8 cellular contexts compared by ENCODE assay signal in the genomic region with DNA sequence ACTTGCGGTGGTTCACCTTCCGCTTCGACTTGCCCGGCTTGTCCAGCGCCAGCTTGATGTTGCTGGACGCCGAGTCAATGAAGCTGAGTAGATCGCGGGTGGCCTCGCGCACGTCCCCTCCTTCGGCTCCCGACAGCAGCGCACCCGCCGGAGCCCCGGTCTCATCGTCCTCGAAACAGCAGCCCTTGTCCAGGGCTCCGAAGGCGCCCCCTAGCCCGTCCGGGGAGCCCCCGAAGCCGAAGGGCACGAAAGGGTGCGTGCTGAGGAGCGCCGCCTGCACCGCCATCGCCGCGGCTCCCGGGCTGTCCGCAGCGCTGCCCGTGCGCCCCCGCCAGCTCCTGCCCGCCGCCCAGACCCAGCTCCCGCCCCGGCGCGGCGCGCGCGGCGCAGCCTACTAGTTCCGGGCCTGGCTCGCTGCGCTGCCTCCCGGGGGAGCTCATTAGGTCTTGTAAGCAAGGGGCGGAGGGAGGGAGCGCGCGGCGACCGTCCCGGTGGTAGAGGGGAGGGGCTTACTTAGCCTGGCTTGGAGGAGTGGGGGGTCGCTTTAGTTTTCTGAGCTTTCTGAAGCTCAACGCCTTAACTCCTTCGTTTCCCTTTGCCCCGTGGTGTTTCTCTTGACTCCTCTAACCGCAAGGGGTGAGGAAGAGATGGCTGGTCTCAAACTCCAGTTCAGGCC. TPM values are rescaled to one million over a fixed set of nuclear protein-coding genes. Genes with fewer than 3 reads are reported as not detected.
DNase-seq lines count a peak whose midpoint lies in the region; ATAC-seq and TF ChIP-seq lines count a peak whose summit lies in the region.

A gene with protein sequence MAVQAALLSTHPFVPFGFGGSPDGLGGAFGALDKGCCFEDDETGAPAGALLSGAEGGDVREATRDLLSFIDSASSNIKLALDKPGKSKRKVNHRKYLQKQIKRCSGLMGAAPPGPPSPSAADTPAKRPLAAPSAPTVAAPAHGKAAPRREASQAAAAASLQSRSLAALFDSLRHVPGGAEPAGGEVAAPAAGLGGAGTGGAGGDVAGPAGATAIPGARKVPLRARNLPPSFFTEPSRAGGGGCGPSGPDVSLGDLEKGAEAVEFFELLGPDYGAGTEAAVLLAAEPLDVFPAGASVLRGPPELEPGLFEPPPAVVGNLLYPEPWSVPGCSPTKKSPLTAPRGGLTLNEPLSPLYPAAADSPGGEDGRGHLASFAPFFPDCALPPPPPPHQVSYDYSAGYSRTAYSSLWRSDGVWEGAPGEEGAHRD (minus strand): TSS at position 421 of the 676 bp plus-strand sequence. CDS start 135 bp downstream, at position 286.

- TF ChIP-seq CTCF in epithelial cell of esophagus (IDR thresholded peaks at IDR 0.05; ENCODE audit: insufficient read depth, low read depth, low read length, missing control alignments) (no peak), suprapubic skin (IDR thresholded peaks at IDR 0.05) (no peak)

- 0 to 1% methylated on average over 35 to 42 of the region's 67 CpGs for WGBS in mesodermal cell (ENCODE audit: insufficient coverage in 2 of 2), 2 experiments
- WGBS in suprapubic skin = 20% methylated on average over 7 of the region's 67 CpGs

- no peak within 1 kb of the TSS for H3K27ac ChIP-seq in mesodermal cell (ENCODE audit: low read depth, low read length, severe bottlenecking)
- H3K27ac ChIP-seq in suprapubic skin = peak within 1 kb of the TSS; percentile 21

- TF ChIP-seq POLR2A in suprapubic skin (IDR thresholded peaks at IDR 0.05) = no peak

- H3K4me3 ChIP-seq in epithelial cell of esophagus (ENCODE audit: low read length) (peak within 1 kb of the TSS; percentile 60), mesodermal cell (ENCODE audit: extremely low read depth, insufficient read depth, low read length, poor library complexity, severe bottlenecking) (peak within 1 kb of the TSS; percentile 49), suprapubic skin (peak within 1 kb of the TSS; percentile 67)

- DNase-seq in DMS53 (lab: John Stamatoyannopoulos, UW) = peak; percentile 89
- peak; percentile 5 for DNase-seq in KG1 (lab: John Stamatoyannopoulos, UW)
- DNase-seq in activated CD4-positive, alpha-beta T cell treated with anti-CD3 and anti-CD28 coated beads, Interleukin-2, amount 10 ng/mL, durations not matched to agents 7 days and 5 days = peak; percentile 37
- peak; percentile 71 for DNase-seq in epithelial cell of esophagus (ENCODE audit: low read depth)
- no peak for DNase-seq in suprapubic skin (ENCODE audit: low spot score in 2 of 2)

- CTCF ChIA-PET in activated CD4-positive, alpha-beta T cell treated with anti-CD3 and anti-CD28 coated beads, Interleukin-2, amount 10 ng/mL, durations not matched to agents 7 days and 5 days (lab: Charles Lee) = interaction anchor here (1.4 kb wide), 1 partner anchor 16 kb away, joined by 3 read pairs; no protein-coding TSS in a partner anchor

- no peak within 1 kb of the TSS for H3K27ac Mint-ChIP-seq in activated CD4-positive, alpha-beta T cell treated with anti-CD3 and anti-CD28 coated beads, Interleukin-2, amount 10 ng/mL, durations not matched to agents 7 days and 5 days

- peak within 1 kb of the TSS; percentile 54 for H3K4me3 Mint-ChIP-seq in activated CD4-positive, alpha-beta T cell treated with anti-CD3 and anti-CD28 coated beads, Interleukin-2, amount 10 ng/mL, durations not matched to agents 7 days and 5 days

- H3K27me3 Mint-ChIP-seq in activated CD4-positive, alpha-beta T cell treated with anti-CD3 and anti-CD28 coated beads, Interleukin-2, amount 10 ng/mL, durations not matched to agents 7 days and 5 days = peaks cover 81% of the 10 kb centered on the region

- H3K36me3 ChIP-seq in mesodermal cell (ENCODE audit: control insufficient read depth, insufficient read depth, low read length) (no peaks in the 10 kb centered on the region), suprapubic skin (no peaks in the 10 kb centered on the region)

- no peaks in the 10 kb centered on the region for H3K4me1 ChIP-seq in mesodermal cell (ENCODE audit: control insufficient read depth, insufficient read depth, low read length, poor library complexity, severe bottlenecking)
- H3K4me1 ChIP-seq in suprapubic skin = peaks cover 16% of the 10 kb centered on the region

- H3K9me3 ChIP-seq in mesodermal cell (ENCODE audit: control insufficient read depth, low read length) = no peaks in the 10 kb centered on the region
- H3K9me3 ChIP-seq in suprapubic skin = no peaks in the 10 kb centered on the region

- no peak for TF ChIP-seq EP300 in suprapubic skin (IDR thresholded peaks at IDR 0.05)

- H3K27me3 ChIP-seq in suprapubic skin = peaks cover 35% of the 10 kb centered on the region

- peaks cover 6% of the 10 kb centered on the region for H3K4me1 Mint-ChIP-seq in activated CD4-positive, alpha-beta T cell treated with anti-CD3 and anti-CD28 coated beads, Interleukin-2, amount 10 ng/mL, durations not matched to agents 7 days and 5 days

- H3K36me3 Mint-ChIP-seq in activated CD4-positive, alpha-beta T cell treated with anti-CD3 and anti-CD28 coated beads, Interleukin-2, amount 10 ng/mL, durations not matched to agents 7 days and 5 days (ENCODE audit: low read depth) = no peaks in the 10 kb centered on the region

- no peak for ATAC-seq in HG03439 (IDR thresholded peaks at IDR 0.05; ENCODE audit: unreplicated experiment)
- no peak for ATAC-seq in HG03521 (IDR thresholded peaks at IDR 0.05; ENCODE audit: unreplicated experiment)

- no peaks in the 10 kb centered on the region for H3K9me3 Mint-ChIP-seq in activated CD4-positive, alpha-beta T cell treated with anti-CD3 and anti-CD28 coated beads, Interleukin-2, amount 10 ng/mL, durations not matched to agents 7 days and 5 days

- POLR2A ChIA-PET in activated CD4-positive, alpha-beta T cell treated with anti-CD3 and anti-CD28 coated beads, Interleukin-2, amount 10 ng/mL, durations not matched to agents 7 days and 5 days (lab: Charles Lee) = no interaction called here

RNA-seq across cellular contexts. Expression of the gene that starts here (rescaled TPM):
- not detected for total RNA-seq in activated CD4-positive, alpha-beta T cell treated with anti-CD3 and anti-CD28 coated beads, Interleukin-2, amount 10 ng/mL, durations not matched to agents 7 days and 5 days
- polyA plus RNA-seq in mesodermal cell (2013, experiment 1 of 2) = 1.7 TPM
- 1.0 TPM for polyA plus RNA-seq in mesodermal cell (2013, experiment 2 of 2)
- total RNA-seq in suprapubic skin = under 1 TPM; 0.18 to 0.42 (median 0.31) TPM

Comparison
In these comparisons a context has a peak if more than half of its experiments do, and no peak if none do; other contexts are left out.
1. Peak in DNase-seq in activated CD4-positive, alpha-beta T cell treated with anti-CD3 and anti-CD28 coated beads, Interleukin-2, amount 10 ng/mL, durations not matched to agents 7 days and 5 days; RNA of the gene not detected or under 1 TPM.
2. DNase-seq: peak in DMS53 (single experiment), KG1 (single experiment) and epithelial cell of esophagus (single experiment); none in suprapubic skin (0 of 2).
3. Peak in every context shown above with its lines, with median percentiles within 50 percentile points of each other: H3K4me3 ChIP-seq.